ENCODE assay signal across 8 cellular contexts in the genomic region with DNA sequence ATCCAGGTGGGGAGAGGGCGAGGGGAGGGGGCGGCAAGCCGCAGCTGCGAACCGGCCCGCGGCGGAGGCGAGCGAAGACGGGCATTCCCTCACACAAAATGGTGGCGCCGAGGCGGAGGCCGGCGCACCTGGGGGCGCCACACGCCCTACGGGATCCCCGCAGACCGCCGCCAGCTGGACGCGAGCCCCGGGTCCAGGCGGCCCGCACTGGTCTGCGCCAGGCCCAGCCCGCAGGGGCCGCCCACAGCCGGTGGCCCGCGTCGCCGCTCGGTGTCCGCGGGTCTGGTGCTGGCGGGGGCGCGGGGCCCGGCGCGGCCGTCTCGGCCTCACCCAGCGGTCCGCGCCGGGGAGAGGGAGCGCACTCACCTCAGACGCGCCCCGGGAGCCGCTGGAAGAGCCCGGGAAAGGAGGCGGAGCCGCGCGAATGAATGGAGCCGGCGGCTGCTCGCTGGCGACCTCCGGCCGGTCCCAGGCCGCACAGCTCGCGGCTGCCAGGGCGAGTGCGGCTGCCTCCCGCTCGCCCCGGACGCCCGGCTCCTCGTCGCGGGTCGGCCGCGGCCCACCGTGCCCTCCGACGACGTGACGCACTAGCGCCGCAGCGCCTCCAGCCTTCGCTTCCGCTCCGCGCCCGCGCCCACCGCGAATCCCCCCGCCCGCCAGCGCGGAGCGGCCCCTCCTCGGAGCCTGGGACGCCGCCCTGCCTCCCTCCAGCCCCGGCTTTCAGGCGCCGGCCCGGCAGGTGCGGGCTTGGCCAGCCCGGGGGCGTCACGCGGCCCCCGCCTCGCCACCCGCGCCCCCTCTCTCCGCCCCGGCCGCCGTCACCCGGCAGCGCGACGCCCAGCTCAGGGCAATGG. TPM values are rescaled to one million over a fixed set of nuclear protein-coding genes. Genes with fewer than 3 reads are reported as not detected.
DNase-seq lines count a peak whose midpoint lies in the region; ATAC-seq, FAIRE-seq and TF ChIP-seq lines count a peak whose summit lies in the region.

A gene with protein sequence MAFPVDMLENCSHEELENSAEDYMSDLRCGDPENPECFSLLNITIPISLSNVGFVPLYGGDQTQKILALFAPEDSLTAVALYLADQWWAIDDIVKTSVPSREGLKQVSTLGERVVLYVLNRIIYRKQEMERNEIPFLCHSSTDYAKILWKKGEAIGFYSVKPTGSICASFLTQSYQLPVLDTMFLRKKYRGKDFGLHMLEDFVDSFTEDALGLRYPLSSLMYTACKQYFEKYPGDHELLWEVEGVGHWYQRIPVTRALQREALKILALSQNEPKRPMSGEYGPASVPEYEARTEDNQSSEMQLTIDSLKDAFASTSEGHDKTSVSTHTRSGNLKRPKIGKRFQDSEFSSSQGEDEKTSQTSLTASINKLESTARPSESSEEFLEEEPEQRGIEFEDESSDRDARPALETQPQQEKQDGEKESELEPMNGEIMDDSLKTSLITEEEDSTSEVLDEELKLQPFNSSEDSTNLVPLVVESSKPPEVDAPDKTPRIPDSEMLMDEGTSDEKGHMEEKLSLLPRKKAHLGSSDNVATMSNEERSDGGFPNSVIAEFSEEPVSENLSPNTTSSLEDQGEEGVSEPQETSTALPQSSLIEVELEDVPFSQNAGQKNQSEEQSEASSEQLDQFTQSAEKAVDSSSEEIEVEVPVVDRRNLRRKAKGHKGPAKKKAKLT (minus strand): TSS at position 589 of the 854 bp plus-strand sequence. CDS start 24,711 bp downstream, outside the sequence.

- no peaks in the 10 kb centered on the region for H3K36me3 Mint-ChIP-seq in glutamatergic neuron (ENCODE audit: unreplicated experiment)

- peak within 1 kb of the TSS; percentile 83 for H3K27ac Mint-ChIP-seq in glutamatergic neuron (ENCODE audit: unreplicated experiment)

- peak; percentile 47 for ATAC-seq in HG02610 (IDR thresholded peaks at IDR 0.05; ENCODE audit: unreplicated experiment)
- ATAC-seq in Panc1 = peak; percentile 85
- no peak for ATAC-seq in HG02938 (IDR thresholded peaks at IDR 0.05; ENCODE audit: unreplicated experiment)

- H3K27ac ChIP-seq in Panc1 (ENCODE audit: low read length) = peak within 1 kb of the TSS; percentile 90
- H3K27ac ChIP-seq in ovary = peak within 1 kb of the TSS; percentile 42 to 46

- POLR2A ChIA-PET in Panc1 (lab: Charles Lee) = no interaction called here

- intact Hi-C loops in Panc1 (cut with micrococcal nuclease; ENCODE audit: unreplicated experiment) = no loop called here
- intact Hi-C loops in ovary (cut with DNase I) = no loop called here

- H3K9me3 ChIP-seq in Panc1 (ENCODE audit: control insufficient read depth, insufficient read depth, low read depth, low read length) (no peaks in the 10 kb centered on the region), ovary (no peaks in the 10 kb centered on the region)

- WGBS in ovary, 3 donors = 0 to 1% (median 1%) methylated on average over 99 to 127 of the region's 127 CpGs

- no peak for FAIRE-seq in urothelium cell line (lab: Jason Lieb, UNC)

- no peaks in the 10 kb centered on the region; the same call in 1 of the 2 replicates for H3K36me3 ChIP-seq in Panc1 (ENCODE audit: control insufficient read depth, insufficient read depth, low read length)
- no peaks in the 10 kb centered on the region for H3K36me3 ChIP-seq in ovary

- H3K27me3 Mint-ChIP-seq in glutamatergic neuron (ENCODE audit: unreplicated experiment) = peaks cover 8% of the 10 kb centered on the region

- CTCF ChIA-PET in Panc1 (lab: Charles Lee) = no interaction called here

- no peak for TF ChIP-seq POLR2A in ovary (IDR thresholded peaks at IDR 0.05)

- in situ Hi-C loops in Panc1 (cut with HindIII; ENCODE audit: low pct_unique_long_range_greater_than_20kb, low sequenced_read_pairs) = no loop called here

- H3K4me1 ChIP-seq in Panc1 (ENCODE audit: control insufficient read depth, insufficient read depth, low read length) (peaks cover 14% of the 10 kb centered on the region), ovary (ENCODE audit: insufficient read depth) (peaks cover 2% of the 10 kb centered on the region)

- H3K4me3 ChIP-seq in Panc1 (ENCODE audit: low read depth in 2 of 2, low read length in 2 of 2) (peak within 1 kb of the TSS; percentile 62 to 64), ovary (peak within 1 kb of the TSS; percentile 57)

- H3K27me3 ChIP-seq in Panc1 (ENCODE audit: control insufficient read depth, insufficient read depth, low read length) = no peaks in the 10 kb centered on the region
- H3K27me3 ChIP-seq in ovary = no peaks in the 10 kb centered on the region

- peaks cover 4% of the 10 kb centered on the region for H3K9me3 Mint-ChIP-seq in glutamatergic neuron (ENCODE audit: unreplicated experiment)

- H3K4me1 Mint-ChIP-seq in glutamatergic neuron (ENCODE audit: low read depth, unreplicated experiment) = peaks cover 7% of the 10 kb centered on the region

- TF ChIP-seq CTCF in Panc1 (IDR thresholded peaks at IDR 0.05) (peak; percentile 51), glutamatergic neuron (IDR thresholded peaks at IDR 0.05; ENCODE audit: partially characterized antibody, unreplicated experiment) (no peak), ovary (IDR thresholded peaks at IDR 0.05) (no peak)

- no TSS peak for BruUV-seq in Panc1 (replicated peaks; lab: Mats Ljungman, UMichigan)

- peak within 1 kb of the TSS; percentile 95 for H3K4me3 Mint-ChIP-seq in glutamatergic neuron (ENCODE audit: unreplicated experiment)

- TF ChIP-seq EP300 in ovary (IDR thresholded peaks at IDR 0.05) = no peak

- DNase-seq in GDM1 (lab: John Stamatoyannopoulos, UW) (peak; percentile 20), Panc1 (ENCODE audit: low read depth, low spot score) (no peak), glutamatergic neuron (peak; percentile 68), ovary (peak; percentile 19 to 66 (median 57)), urothelium cell line (ENCODE audit: low spot score) (peak; percentile 79)
- DNase-seq in activated gamma-delta T cell treated with anti-CD3 and anti-CD28 coated beads, Interleukin-2, amount 50 U/mL, for 16 hours (ENCODE audit: low read depth) = peak; percentile 30

RNA-seq across cellular contexts. Expression of the gene that starts here (rescaled TPM):
- total RNA-seq in Panc1 (2021; ENCODE audit: unreplicated experiment) = 23.1 TPM
- 5.1 TPM for polyA plus RNA-seq in Panc1 (2012; ENCODE audit: insufficient read length)
- 9.5 TPM for total RNA-seq in glutamatergic neuron (ENCODE audit: unreplicated experiment)
- total RNA-seq in ovary = 10 to 100 TPM in 5 of 7 donors, 1 to 10 TPM in 2; 3.2 to 21.5 (median 11.5) TPM
- 1 to 10 TPM; 1.7 to 2.2 TPM for polyA plus RNA-seq in ovary
